Comparison of ENCODE assay signal across 11 cellular contexts in genomic region chr5:131533844-131534243, GRCh38.
DNase-seq lines count a peak whose midpoint lies in the region; ATAC-seq and TF ChIP-seq lines count a peak whose summit lies in the region.
"Had no signal": no experiment of that assay in that cellular context is flagged by ENCODE, and none has a peak within 500 bp of the region (broad histone marks: within the 10 kb centered on the region; RNA-seq: fewer than 3 reads in every experiment).

No MANE protein-coding gene starts in this region.

- no peak overlapping the region for H2BK120ac ChIP-seq in H9 (ENCODE audit: low read depth, low read length, poor library complexity, severe bottlenecking)

- CTCF ChIA-PET in activated CD4-positive, alpha-beta T cell treated with anti-CD3 and anti-CD28 coated beads for 36 hours (lab: Charles Lee) = interaction anchor here (0.6 to 3.0 kb wide), 10 partner anchors 9 to 435 kb away, joined by 3 to 13 read pairs (median 4); no protein-coding TSS in a partner anchor
- CTCF ChIA-PET in WTC11 (lab: Charles Lee) = interaction anchor here (0.6 kb wide), 1 partner anchor 261 kb away, joined by 3 read pairs; no protein-coding TSS in a partner anchor

- no peak overlapping the region for H2BK12ac ChIP-seq in H9 (ENCODE audit: insufficient read length, low read depth, low read length)

- no peak overlapping the region for H3K4ac ChIP-seq in H9 (ENCODE audit: low read depth, low read length)

- H3K79me1 ChIP-seq in H9 (ENCODE audit: insufficient read depth, low read depth, low read length, poor library complexity, severe bottlenecking) = no peaks in the 10 kb centered on the region

- H3K4me3 Mint-ChIP-seq in activated CD4-positive, alpha-beta T cell treated with anti-CD3 and anti-CD28 coated beads for 36 hours = peak overlapping the region; percentile 4
- H3K4me3 Mint-ChIP-seq in activated CD4-positive, alpha-beta T cell treated with anti-CD3 and anti-CD28 coated beads, Interleukin-2, amount 10 ng/mL, durations not matched to agents 24 days and 14 days = no peak overlapping the region
- H3K4me3 Mint-ChIP-seq in H9 (no peak overlapping the region), WTC11 (no peak overlapping the region)

- H3K27me3 Mint-ChIP-seq in activated CD4-positive, alpha-beta T cell treated with anti-CD3 and anti-CD28 coated beads for 36 hours = no peaks in the 10 kb centered on the region
- no peaks in the 10 kb centered on the region for H3K27me3 Mint-ChIP-seq in activated CD4-positive, alpha-beta T cell treated with anti-CD3 and anti-CD28 coated beads, Interleukin-2, amount 10 ng/mL, durations not matched to agents 24 days and 14 days
- H3K27me3 Mint-ChIP-seq in H9 (ENCODE audit: low read depth) (no peaks in the 10 kb centered on the region), WTC11 (ENCODE audit: low read depth) (no peaks in the 10 kb centered on the region)

- peak overlapping the region; percentile 63 for H3K27ac Mint-ChIP-seq in activated CD4-positive, alpha-beta T cell treated with anti-CD3 and anti-CD28 coated beads for 36 hours
- H3K27ac Mint-ChIP-seq in activated CD4-positive, alpha-beta T cell treated with anti-CD3 and anti-CD28 coated beads, Interleukin-2, amount 10 ng/mL, durations not matched to agents 24 days and 14 days = no peak overlapping the region
- H3K27ac Mint-ChIP-seq in H9 (no peak overlapping the region), WTC11 (no peak overlapping the region)

- H3K79me2 ChIP-seq in H9 (ENCODE audit: insufficient read depth, low read length) = no peaks in the 10 kb centered on the region

- no peak overlapping the region for H2BK20ac ChIP-seq in H9 (ENCODE audit: low read depth, low read length, poor library complexity, severe bottlenecking)

- no peak overlapping the region for H3K56ac ChIP-seq in H9 (ENCODE audit: insufficient read length, low read depth, low read length)

- peaks cover 31% of the 10 kb centered on the region for H3K36me3 Mint-ChIP-seq in activated CD4-positive, alpha-beta T cell treated with anti-CD3 and anti-CD28 coated beads for 36 hours (ENCODE audit: low read depth)
- peaks cover 20% of the 10 kb centered on the region for H3K36me3 Mint-ChIP-seq in activated CD4-positive, alpha-beta T cell treated with anti-CD3 and anti-CD28 coated beads, Interleukin-2, amount 10 ng/mL, durations not matched to agents 24 days and 14 days (ENCODE audit: low read depth)
- H3K36me3 Mint-ChIP-seq in H9 (ENCODE audit: insufficient read depth in 1 of 3, low read depth in 3 of 3) (peaks cover 0 to 2% (median 0%) of the 10 kb centered on the region in 3 experiments; a peak in 1 of 7 replicates), WTC11 (no peaks in the 10 kb centered on the region)

- ATAC-seq in activated CD4-positive, alpha-beta T cell treated with anti-CD3 and anti-CD28 coated beads for 36 hours = no peak
- peak; percentile 61 for ATAC-seq in WTC11
- no peak for ATAC-seq in HG03432 (IDR thresholded peaks at IDR 0.05; ENCODE audit: unreplicated experiment)

- H2AK5ac ChIP-seq in H9 (ENCODE audit: insufficient read length, low read length) = no peak overlapping the region

- H3K4me1 ChIP-seq in H9 (ENCODE audit: insufficient read depth, low read length) = 0 out of 2 replicates have a peak, but pooled peaks cover 1% of the 10 kb centered on the region

- no peak overlapping the region for H3K27ac ChIP-seq in H9 (ENCODE audit: insufficient read length, low read depth, low read length)
- H3K27ac ChIP-seq: spleen had no signal

- H3K4me2 ChIP-seq in H9 (ENCODE audit: insufficient read depth, insufficient read length, low read length) = no peak overlapping the region

- POLR2A ChIA-PET in activated CD4-positive, alpha-beta T cell treated with anti-CD3 and anti-CD28 coated beads for 36 hours (lab: Charles Lee) = no interaction called here
- POLR2A ChIA-PET in WTC11 (lab: Charles Lee) = no interaction called here

- TF ChIP-seq CTCF in H9 (conservative IDR thresholded peaks at IDR 0.05) = peak; percentile 58
- no peak for TF ChIP-seq CTCF in WTC11 (IDR thresholded peaks at IDR 0.05)

- no peak overlapping the region for H2BK15ac ChIP-seq in H9 (ENCODE audit: low read depth, low read length)

- H2BK5ac ChIP-seq in H9 (ENCODE audit: insufficient read length, low read length) = no peak overlapping the region

- no peak overlapping the region for H3K14ac ChIP-seq in H9 (ENCODE audit: insufficient read depth, low read length)

- H4K8ac ChIP-seq in H9 (replicated peaks; ENCODE audit: insufficient read length, low read depth, low read length) = no peak overlapping the region

- H4K5ac ChIP-seq in H9 (ENCODE audit: insufficient read length, low read depth, low read length) = no peak overlapping the region

- intact Hi-C loops in activated CD4-positive, alpha-beta T cell treated with anti-CD3 and anti-CD28 coated beads for 36 hours (cut with DNase I, micrococcal nuclease) = loop anchor here (2.0 to 10.0 kb wide), 7 partner anchors 13 to 891 kb away; partner anchors contain the start of gene RAPGEF6 (in 1 of the 2)
- intact Hi-C loops in activated CD4-positive, alpha-beta T cell treated with anti-CD3 and anti-CD28 coated beads, Interleukin-2, amount 10 ng/mL, durations not matched to agents 24 days and 14 days (cut with micrococcal nuclease) = loop anchor here (5.0 to 10.0 kb wide), 4 partner anchors 47 to 568 kb away; partner anchors contain the start of gene RAPGEF6

- H3K23ac ChIP-seq in H9 (ENCODE audit: insufficient read length, low read depth, low read length) = no peak overlapping the region

- H3K9me3 Mint-ChIP-seq in activated CD4-positive, alpha-beta T cell treated with anti-CD3 and anti-CD28 coated beads for 36 hours (ENCODE audit: low read depth) = no peaks in the 10 kb centered on the region
- H3K9me3 Mint-ChIP-seq in activated CD4-positive, alpha-beta T cell treated with anti-CD3 and anti-CD28 coated beads, Interleukin-2, amount 10 ng/mL, durations not matched to agents 24 days and 14 days = no peaks in the 10 kb centered on the region
- no peaks in the 10 kb centered on the region for H3K9me3 Mint-ChIP-seq in H9
- no peaks in the 10 kb centered on the region for H3K9me3 Mint-ChIP-seq in WTC11

- no peak for DNase-seq in activated CD4-positive, alpha-beta T cell treated with anti-CD3 and anti-CD28 coated beads for 36 hours
- DNase-seq in activated CD4-positive, alpha-beta T cell treated with anti-CD3 and anti-CD28 coated beads, Interleukin-2, amount 10 ng/mL, durations not matched to agents 24 days and 14 days = no peak
- DNase-seq in H9 = no peak
- DNase-seq in WTC11 (ENCODE audit: low spot score) = no peak
- DNase-seq in midbrain (lab: John Stamatoyannopoulos, UW) = peak; percentile 5
- no peak for DNase-seq in occipital lobe (lab: John Stamatoyannopoulos, UW)
- DNase-seq in MV-4-11 (lab: John Stamatoyannopoulos, UW) = no peak
- DNase-seq: activated T-cell treated with anti-CD3 and anti-CD28 coated beads for 4 hours, NCI-H446, spleen had no signal

- no peaks in the 10 kb centered on the region for H3K27me3 ChIP-seq in H9 (ENCODE audit: insufficient read depth, low read length)
- H3K27me3 ChIP-seq: spleen had no signal

- H3K9me3 ChIP-seq in H9 (ENCODE audit: control insufficient read depth, low read depth, low read length) = no peaks in the 10 kb centered on the region
- H3K9me3 ChIP-seq: spleen had no signal

- no peak overlapping the region for H2AFZ ChIP-seq in H9 (ENCODE audit: low read length)

- no peaks in the 10 kb centered on the region for H3K23me2 ChIP-seq in H9 (ENCODE audit: insufficient read length, low read depth, low read length, poor library complexity, severe bottlenecking)

- no peaks in the 10 kb centered on the region for H4K20me1 ChIP-seq in H9 (ENCODE audit: control insufficient read depth, insufficient read depth, insufficient read length)

- H3T11ph ChIP-seq in H9 (ENCODE audit: low read length) = no peak overlapping the region

- H4K91ac ChIP-seq in H9 (ENCODE audit: insufficient read length, low read depth, low read length) = no peak overlapping the region

- H3K9ac ChIP-seq in H9 (ENCODE audit: extremely low read depth, insufficient read length, low read length) = no peak overlapping the region

- WGBS in H9 (ENCODE audit: extremely low coverage, insufficient read length, low lambda C conversion rate) = no CpG with 5 or more reads among the region's 1 CpG

- H3K18ac ChIP-seq in H9 (ENCODE audit: insufficient read length, low read depth, low read length) = no peak overlapping the region

- H3K4me1 Mint-ChIP-seq in activated CD4-positive, alpha-beta T cell treated with anti-CD3 and anti-CD28 coated beads for 36 hours = peaks cover 79% of the 10 kb centered on the region
- H3K4me1 Mint-ChIP-seq in activated CD4-positive, alpha-beta T cell treated with anti-CD3 and anti-CD28 coated beads, Interleukin-2, amount 10 ng/mL, durations not matched to agents 24 days and 14 days = peaks cover 62% of the 10 kb centered on the region
- H3K4me1 Mint-ChIP-seq in H9 (peaks cover 4 to 5% of the 10 kb centered on the region in 2 experiments; a peak in 3 of 4 replicates), WTC11 (peaks cover 12% of the 10 kb centered on the region)

TF ChIP-seq in WTC11, 78 proteins besides CTCF, POLR2A, EP300 and RAD21 (continues in another document):
- TF ChIP-seq RELA (CRISPR knock-in tag; IDR thresholded peaks at IDR 0.05; ENCODE audit: borderline replicate concordance) (no peak), TEAD4 (CRISPR knock-in tag; IDR thresholded peaks at IDR 0.05) (no peak), ZNF396 (CRISPR knock-in tag; IDR thresholded peaks at IDR 0.05; ENCODE audit: borderline replicate concordance) (no peak), GABPB1 (CRISPR knock-in tag; IDR thresholded peaks at IDR 0.05) (no peak), NR3C1 (CRISPR knock-in tag; conservative IDR thresholded peaks at IDR 0.05; ENCODE audit: low read depth) (no peak), CDX4 (CRISPR knock-in tag; IDR thresholded peaks at IDR 0.05; ENCODE audit: borderline replicate concordance) (no peak), IRF1 (CRISPR knock-in tag; IDR thresholded peaks at IDR 0.05) (no peak), CBFB (CRISPR knock-in tag; IDR thresholded peaks at IDR 0.05; ENCODE audit: low read depth) (no peak), CREM (CRISPR knock-in tag; IDR thresholded peaks at IDR 0.05) (no peak)
